Comparison of ENCODE assay signal across 13 cellular contexts in the genomic region with DNA sequence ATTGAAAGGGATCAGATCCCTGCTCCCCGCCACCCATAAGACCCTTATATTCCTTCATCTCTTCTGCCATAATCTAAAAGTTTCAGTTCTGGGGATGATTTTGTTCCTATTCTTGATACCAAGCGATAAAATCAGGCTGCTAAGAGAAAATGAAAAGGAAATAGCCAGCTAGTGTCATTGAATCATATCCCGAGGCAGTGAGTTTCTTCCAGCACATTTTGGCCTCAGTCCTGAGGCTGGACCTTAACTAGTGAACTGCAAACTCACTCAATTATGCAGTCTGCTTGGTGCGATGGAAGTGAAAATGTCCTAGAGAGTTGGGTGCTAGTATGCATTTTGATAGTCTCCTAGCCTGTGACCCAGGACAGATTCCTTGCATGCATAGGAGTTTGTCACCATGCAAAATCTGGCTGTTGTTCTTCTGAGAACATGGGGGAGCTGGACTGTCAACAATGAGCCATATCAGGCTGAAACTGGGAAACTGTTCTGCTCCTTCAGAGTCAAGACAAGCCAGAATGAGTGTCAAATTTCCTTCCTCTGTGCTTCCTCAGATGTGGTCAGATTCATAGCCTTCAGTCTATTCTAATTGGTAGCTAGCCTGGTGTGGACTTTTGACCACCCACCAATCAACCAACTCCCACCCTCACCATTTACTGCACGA.
DNase-seq lines count a peak whose midpoint lies in the region; ATAC-seq and TF ChIP-seq lines count a peak whose summit lies in the region.
"Had no signal": no experiment of that assay in that cellular context is flagged by ENCODE, and none has a peak within 500 bp of the region (broad histone marks: within the 10 kb centered on the region; RNA-seq: fewer than 3 reads in every experiment).

No MANE protein-coding gene starts in this region.

- H3K27me3 ChIP-seq in Loucy (ENCODE audit: insufficient read depth, low read length, poor library complexity, severe bottlenecking) = no peaks in the 10 kb centered on the region
- H3K27me3 ChIP-seq: neutrophil had no signal

- H3K27ac ChIP-seq in mesodermal cell (ENCODE audit: low read depth, low read length, severe bottlenecking) = peak overlapping the region; percentile 75
- H3K27ac ChIP-seq: neutrophil had no signal

- H3K79me2 ChIP-seq in Loucy (ENCODE audit: insufficient read depth, low read length) = no peaks in the 10 kb centered on the region

- no peaks in the 10 kb centered on the region for H3K9me2 ChIP-seq in Loucy (replicated peaks; ENCODE audit: low read depth, low read length)

- DNase-seq in A172 (ENCODE audit: low spot score) (peak; percentile 23), epithelial cell of proximal tubule (ENCODE audit: low read depth) (peak; percentile 57), activated gamma-delta T cell treated with Interleukin-2 at 50 U/mL for 16 hours (no peak), SK-N-DZ (ENCODE audit: low spot score) (no peak), NCI-H2196 treated with DMSO at 0.1 percent for 48 hours (lab: John Stamatoyannopoulos, UW; ENCODE audit: unreplicated experiment) (no peak)
- DNase-seq: DMS79 treated with DMSO at 0.1 percent for 48 hours; NCI-H1048; NCI-H748 treated with DMSO at 0.1 percent for 48 hours; stimulated activated CD4-positive, alpha-beta T cell treated with anti-CD3 and anti-CD28 coated beads, Interleukin-4, amount 100 ng/mL, for 1 hour had no signal

- H3K4me1 ChIP-seq in Loucy (ENCODE audit: insufficient read depth, low read length, poor library complexity, severe bottlenecking) (peaks cover 31% of the 10 kb centered on the region), mesodermal cell (ENCODE audit: control insufficient read depth, insufficient read depth, low read length, poor library complexity, severe bottlenecking) (peaks cover 56% of the 10 kb centered on the region)

- H3K9me3 ChIP-seq in Loucy (ENCODE audit: insufficient read depth, low read depth, low read length) (no peaks in the 10 kb centered on the region), mesodermal cell (ENCODE audit: control insufficient read depth, low read length) (peaks cover 10% of the 10 kb centered on the region)
- H3K9me3 ChIP-seq: neutrophil had no signal

- H3F3A ChIP-seq in Loucy (ENCODE audit: low read depth) = no peaks in the 10 kb centered on the region; the same call in 1 of the 2 replicates

- no peaks in the 10 kb centered on the region for H4K20me1 ChIP-seq in Loucy (ENCODE audit: insufficient read depth, low read length, poor library complexity, severe bottlenecking)

- no peak overlapping the region for H2AFZ ChIP-seq in Loucy (ENCODE audit: low read length)

- WGBS in mesodermal cell (ENCODE audit: insufficient coverage in 2 of 2), 2 experiments = 82 to 97% methylated on average over 3 of the region's 5 CpGs

- no peak for ATAC-seq in GM21576 (IDR thresholded peaks at IDR 0.05; ENCODE audit: unreplicated experiment)

- H3K9ac ChIP-seq in Loucy (ENCODE audit: low read depth, low read length, poor library complexity, severe bottlenecking) = peak overlapping the region; percentile 40

- TF ChIP-seq CTCF in Loucy (conservative IDR thresholded peaks at IDR 0.05; ENCODE audit: low read length) = no peak
- TF ChIP-seq CTCF in epithelial cell of proximal tubule (conservative IDR thresholded peaks at IDR 0.05; ENCODE audit: low read depth, low read length) = no peak

- H3K4me3 ChIP-seq in Loucy (ENCODE audit: low read length, poor library complexity, severe bottlenecking) (peak overlapping the region; percentile 19), epithelial cell of proximal tubule (ENCODE audit: low read depth, low read length) (no peak overlapping the region), mesodermal cell (ENCODE audit: extremely low read depth, insufficient read depth, low read length, poor library complexity, severe bottlenecking) (no peak overlapping the region)

- H3K36me3 ChIP-seq in Loucy (ENCODE audit: insufficient read depth, low read length) (no peaks in the 10 kb centered on the region), mesodermal cell (ENCODE audit: control insufficient read depth, insufficient read depth, low read length) (peaks cover 6% of the 10 kb centered on the region)
- H3K36me3 ChIP-seq: neutrophil had no signal

- peak overlapping the region; percentile 56 for H3K4me2 ChIP-seq in Loucy (ENCODE audit: low read depth, low read length, poor library complexity, severe bottlenecking)

Comparison
In these comparisons a context has a peak if more than half of its experiments do, and no peak if none do; other contexts are left out.
1. DNase-seq: peak in A172 (single experiment) and epithelial cell of proximal tubule (single experiment); none in activated gamma-delta T cell treated with Interleukin-2 at 50 U/mL for 16 hours (single experiment), SK-N-DZ (single experiment) and NCI-H2196 treated with DMSO at 0.1 percent for 48 hours (single experiment).